In genomic region chr15:34855893-34856292, GRCh38 we compare ENCODE assay signal across 13 cellular contexts.
DNase-seq lines count a peak whose midpoint lies in the region; ATAC-seq and TF ChIP-seq lines count a peak whose summit lies in the region.
"Had no signal": no experiment of that assay in that cellular context is flagged by ENCODE, and none has a peak within 500 bp of the region (broad histone marks: within the 10 kb centered on the region; RNA-seq: fewer than 3 reads in every experiment).

No MANE protein-coding gene starts in this region.

- ATAC-seq in activated CD8-positive, alpha-beta T cell treated with anti-CD3 and anti-CD28 coated beads for 36 hours: no peak
- no peak for ATAC-seq in activated CD8-positive, alpha-beta T cell treated with anti-CD3 and anti-CD28 coated beads, Interleukin-2, amount 10 ng/mL, durations not matched to agents 7 days and 5 days
- ATAC-seq in stimulated activated naive B cell treated with anti-CD40 and anti-IgM and Interleukin-4, amounts not matched to agents 10 μg/mL and 1 μg/mL and 100 μg/mL, for 72 hours (replicated peaks): no peak
- no peak for ATAC-seq in activated CD8-positive, alpha-beta memory T cell treated with anti-CD3 and anti-CD28 coated beads, Interleukin-2, amount 10 ng/mL, durations not matched to agents 7 days and 5 days
- ATAC-seq: natural killer cell treated with Interleukin-12 subunit alpha and Interleukin-12 subunit beta and Interleukin-15 and Interleukin-18, amount 100 ng/mL, for 72 hours had no signal

- TF ChIP-seq CTCF in activated CD8-positive, alpha-beta T cell treated with anti-CD3 and anti-CD28 coated beads for 36 hours (IDR thresholded peaks at IDR 0.05): no peak
- no peak for TF ChIP-seq CTCF in adrenal gland (IDR thresholded peaks at IDR 0.05)
- no peak for TF ChIP-seq CTCF in GM10266 (IDR thresholded peaks at IDR 0.05; ENCODE audit: control insufficient read depth, insufficient read depth, low read depth, missing control alignments)
- no peak for TF ChIP-seq CTCF in thyroid gland (IDR thresholded peaks at IDR 0.05)

- H3K27ac Mint-ChIP-seq in activated CD8-positive, alpha-beta T cell treated with anti-CD3 and anti-CD28 coated beads for 36 hours: peak overlapping the region; percentile 20
- no peak overlapping the region for H3K27ac Mint-ChIP-seq in activated CD8-positive, alpha-beta T cell treated with anti-CD3 and anti-CD28 coated beads, Interleukin-2, amount 10 ng/mL, durations not matched to agents 7 days and 5 days
- peak overlapping the region; percentile 71 for H3K27ac Mint-ChIP-seq in stimulated activated naive B cell treated with anti-CD40 and anti-IgM and Interleukin-4, amounts not matched to agents 10 μg/mL and 1 μg/mL and 100 μg/mL, for 72 hours
- H3K27ac Mint-ChIP-seq in activated CD8-positive, alpha-beta memory T cell treated with anti-CD3 and anti-CD28 coated beads, Interleukin-2, amount 10 ng/mL, durations not matched to agents 7 days and 5 days: no peak overlapping the region
- H3K27ac Mint-ChIP-seq: activated CD4-positive, alpha-beta T cell treated with anti-CD3 and anti-CD28 coated beads, Interleukin-2, amount 10 ng/mL, durations not matched to agents 24 days and 14 days; activated naive CD4-positive, alpha-beta T cell treated with anti-CD3 and anti-CD28 coated beads, Interleukin-2, amount 50 U/mL, for 24 hours; natural killer cell treated with Interleukin-12 subunit alpha and Interleukin-12 subunit beta and Interleukin-15 and Interleukin-18, amount 100 ng/mL, for 72 hours had no signal

- H3K27ac ChIP-seq in adrenal gland (peak overlapping the region in 2 of 5 donors; percentile 60 to 70), thyroid gland (no peak overlapping the region)
- H3K27ac ChIP-seq: HL-60 had no signal

- H3K27me3 Mint-ChIP-seq in activated CD8-positive, alpha-beta T cell treated with anti-CD3 and anti-CD28 coated beads for 36 hours: no peaks in the 10 kb centered on the region
- no peaks in the 10 kb centered on the region for H3K27me3 Mint-ChIP-seq in activated CD8-positive, alpha-beta T cell treated with anti-CD3 and anti-CD28 coated beads, Interleukin-2, amount 10 ng/mL, durations not matched to agents 7 days and 5 days (ENCODE audit: low read depth)
- H3K27me3 Mint-ChIP-seq in stimulated activated naive B cell treated with anti-CD40 and anti-IgM and Interleukin-4, amounts not matched to agents 10 μg/mL and 1 μg/mL and 100 μg/mL, for 72 hours: no peaks in the 10 kb centered on the region
- no peaks in the 10 kb centered on the region for H3K27me3 Mint-ChIP-seq in activated CD8-positive, alpha-beta memory T cell treated with anti-CD3 and anti-CD28 coated beads, Interleukin-2, amount 10 ng/mL, durations not matched to agents 7 days and 5 days
- H3K27me3 Mint-ChIP-seq: activated CD4-positive, alpha-beta T cell treated with anti-CD3 and anti-CD28 coated beads, Interleukin-2, amount 10 ng/mL, durations not matched to agents 24 days and 14 days; activated naive CD4-positive, alpha-beta T cell treated with anti-CD3 and anti-CD28 coated beads, Interleukin-2, amount 50 U/mL, for 24 hours; natural killer cell treated with Interleukin-12 subunit alpha and Interleukin-12 subunit beta and Interleukin-15 and Interleukin-18, amount 100 ng/mL, for 72 hours had no signal

- H3K4me3 Mint-ChIP-seq in activated CD8-positive, alpha-beta T cell treated with anti-CD3 and anti-CD28 coated beads for 36 hours: no peak overlapping the region
- no peak overlapping the region for H3K4me3 Mint-ChIP-seq in activated CD8-positive, alpha-beta T cell treated with anti-CD3 and anti-CD28 coated beads, Interleukin-2, amount 10 ng/mL, durations not matched to agents 7 days and 5 days
- no peak overlapping the region for H3K4me3 Mint-ChIP-seq in stimulated activated naive B cell treated with anti-CD40 and anti-IgM and Interleukin-4, amounts not matched to agents 10 μg/mL and 1 μg/mL and 100 μg/mL, for 72 hours
- no peak overlapping the region for H3K4me3 Mint-ChIP-seq in activated CD8-positive, alpha-beta memory T cell treated with anti-CD3 and anti-CD28 coated beads, Interleukin-2, amount 10 ng/mL, durations not matched to agents 7 days and 5 days
- H3K4me3 Mint-ChIP-seq: activated CD4-positive, alpha-beta T cell treated with anti-CD3 and anti-CD28 coated beads, Interleukin-2, amount 10 ng/mL, durations not matched to agents 24 days and 14 days; activated naive CD4-positive, alpha-beta T cell treated with anti-CD3 and anti-CD28 coated beads, Interleukin-2, amount 50 U/mL, for 24 hours; natural killer cell treated with Interleukin-12 subunit alpha and Interleukin-12 subunit beta and Interleukin-15 and Interleukin-18, amount 100 ng/mL, for 72 hours had no signal

- CTCF ChIA-PET in activated CD8-positive, alpha-beta T cell treated with anti-CD3 and anti-CD28 coated beads for 36 hours (lab: Charles Lee): no interaction called here
- CTCF ChIA-PET in activated CD8-positive, alpha-beta T cell treated with anti-CD3 and anti-CD28 coated beads, Interleukin-2, amount 10 ng/mL, durations not matched to agents 7 days and 5 days (lab: Charles Lee): no interaction called here
- CTCF ChIA-PET in activated CD8-positive, alpha-beta memory T cell treated with anti-CD3 and anti-CD28 coated beads, Interleukin-2, amount 10 ng/mL, durations not matched to agents 7 days and 5 days (lab: Charles Lee): no interaction called here

- TF ChIP-seq POLR2A in adrenal gland (IDR thresholded peaks at IDR 0.05) (no peak), thyroid gland (IDR thresholded peaks at IDR 0.05) (no peak)

- H3K4me1 ChIP-seq in adrenal gland (replicated peaks in 1 of 2) (peaks cover 16 to 30% of the 10 kb centered on the region in 2 donors), thyroid gland (peaks cover 13 to 25% of the 10 kb centered on the region in 2 donors)

- H3K4me1 Mint-ChIP-seq in activated CD8-positive, alpha-beta T cell treated with anti-CD3 and anti-CD28 coated beads for 36 hours (ENCODE audit: low read depth): peaks cover 7% of the 10 kb centered on the region
- H3K4me1 Mint-ChIP-seq in activated CD8-positive, alpha-beta T cell treated with anti-CD3 and anti-CD28 coated beads, Interleukin-2, amount 10 ng/mL, durations not matched to agents 7 days and 5 days (ENCODE audit: low read depth): no peaks in the 10 kb centered on the region
- H3K4me1 Mint-ChIP-seq in stimulated activated naive B cell treated with anti-CD40 and anti-IgM and Interleukin-4, amounts not matched to agents 10 μg/mL and 1 μg/mL and 100 μg/mL, for 72 hours: peaks cover 18 to 36% of the 10 kb centered on the region in 2 donors
- no peaks in the 10 kb centered on the region for H3K4me1 Mint-ChIP-seq in activated CD8-positive, alpha-beta memory T cell treated with anti-CD3 and anti-CD28 coated beads, Interleukin-2, amount 10 ng/mL, durations not matched to agents 7 days and 5 days
- H3K4me1 Mint-ChIP-seq: activated CD4-positive, alpha-beta T cell treated with anti-CD3 and anti-CD28 coated beads, Interleukin-2, amount 10 ng/mL, durations not matched to agents 24 days and 14 days; activated naive CD4-positive, alpha-beta T cell treated with anti-CD3 and anti-CD28 coated beads, Interleukin-2, amount 50 U/mL, for 24 hours had no signal

- H3K9me3 Mint-ChIP-seq in activated CD8-positive, alpha-beta T cell treated with anti-CD3 and anti-CD28 coated beads for 36 hours: no peaks in the 10 kb centered on the region
- no peaks in the 10 kb centered on the region for H3K9me3 Mint-ChIP-seq in activated CD8-positive, alpha-beta T cell treated with anti-CD3 and anti-CD28 coated beads, Interleukin-2, amount 10 ng/mL, durations not matched to agents 7 days and 5 days (ENCODE audit: insufficient read depth)
- peaks cover 1 to 4% of the 10 kb centered on the region in 2 donors for H3K9me3 Mint-ChIP-seq in stimulated activated naive B cell treated with anti-CD40 and anti-IgM and Interleukin-4, amounts not matched to agents 10 μg/mL and 1 μg/mL and 100 μg/mL, for 72 hours
- H3K9me3 Mint-ChIP-seq in activated CD8-positive, alpha-beta memory T cell treated with anti-CD3 and anti-CD28 coated beads, Interleukin-2, amount 10 ng/mL, durations not matched to agents 7 days and 5 days (ENCODE audit: low read depth): no peaks in the 10 kb centered on the region
- H3K9me3 Mint-ChIP-seq: activated CD4-positive, alpha-beta T cell treated with anti-CD3 and anti-CD28 coated beads, Interleukin-2, amount 10 ng/mL, durations not matched to agents 24 days and 14 days; activated naive CD4-positive, alpha-beta T cell treated with anti-CD3 and anti-CD28 coated beads, Interleukin-2, amount 50 U/mL, for 24 hours; natural killer cell treated with Interleukin-12 subunit alpha and Interleukin-12 subunit beta and Interleukin-15 and Interleukin-18, amount 100 ng/mL, for 72 hours had no signal

- POLR2A ChIA-PET in activated CD8-positive, alpha-beta T cell treated with anti-CD3 and anti-CD28 coated beads for 36 hours (lab: Charles Lee): no interaction called here
- POLR2A ChIA-PET in activated CD8-positive, alpha-beta T cell treated with anti-CD3 and anti-CD28 coated beads, Interleukin-2, amount 10 ng/mL, durations not matched to agents 7 days and 5 days (lab: Charles Lee): no interaction called here

- peaks cover 27% of the 10 kb centered on the region for H3K36me3 Mint-ChIP-seq in activated CD8-positive, alpha-beta T cell treated with anti-CD3 and anti-CD28 coated beads for 36 hours (ENCODE audit: low read depth)
- peaks cover 49% of the 10 kb centered on the region for H3K36me3 Mint-ChIP-seq in activated CD8-positive, alpha-beta T cell treated with anti-CD3 and anti-CD28 coated beads, Interleukin-2, amount 10 ng/mL, durations not matched to agents 7 days and 5 days (ENCODE audit: low read depth)
- peaks cover 48 to 61% of the 10 kb centered on the region in 2 donors for H3K36me3 Mint-ChIP-seq in stimulated activated naive B cell treated with anti-CD40 and anti-IgM and Interleukin-4, amounts not matched to agents 10 μg/mL and 1 μg/mL and 100 μg/mL, for 72 hours
- H3K36me3 Mint-ChIP-seq in activated CD8-positive, alpha-beta memory T cell treated with anti-CD3 and anti-CD28 coated beads, Interleukin-2, amount 10 ng/mL, durations not matched to agents 7 days and 5 days: peaks cover 46% of the 10 kb centered on the region

- intact Hi-C loops in activated CD8-positive, alpha-beta T cell treated with anti-CD3 and anti-CD28 coated beads for 36 hours (cut with micrococcal nuclease): no loop called here
- intact Hi-C loops in adrenal gland (cut with DNase I): no loop called here
- intact Hi-C loops in thyroid gland (cut with DNase I): no loop called here

- H3K36me3 ChIP-seq in adrenal gland (replicated peaks in 1 of 2) (peaks cover 0 to 25% of the 10 kb centered on the region in 2 donors), thyroid gland (peaks cover 12 to 13% of the 10 kb centered on the region in 2 donors)

- H3K9me3 ChIP-seq in adrenal gland (replicated peaks in 1 of 3) (no peaks in the 10 kb centered on the region), thyroid gland (no peaks in the 10 kb centered on the region)

- H3K27me3 ChIP-seq in adrenal gland (no peaks in the 10 kb centered on the region), thyroid gland (no peaks in the 10 kb centered on the region)

- no peak for DNase-seq in activated CD8-positive, alpha-beta T cell treated with anti-CD3 and anti-CD28 coated beads for 36 hours
- no peak for DNase-seq in activated CD8-positive, alpha-beta T cell treated with anti-CD3 and anti-CD28 coated beads, Interleukin-2, amount 10 ng/mL, durations not matched to agents 7 days and 5 days
- DNase-seq in adrenal gland (peak in 6 of 7 donors; percentile 37 to 67 (median 50)), glomerular visceral epithelial cell (ENCODE audit: extremely low spot score) (peak; percentile 4), GM10266 (ENCODE audit: extremely low spot score) (no peak), thyroid gland (no peak)
- DNase-seq in stimulated activated naive B cell treated with anti-CD40 and anti-IgM and Interleukin-4, amounts not matched to agents 10 μg/mL and 1 μg/mL and 100 μg/mL, for 72 hours: no peak
- no peak for DNase-seq in activated CD8-positive, alpha-beta memory T cell treated with anti-CD3 and anti-CD28 coated beads, Interleukin-2, amount 10 ng/mL, durations not matched to agents 7 days and 5 days
- DNase-seq: activated CD4-positive, alpha-beta T cell treated with anti-CD3 and anti-CD28 coated beads, Interleukin-2, amount 10 ng/mL, durations not matched to agents 24 days and 14 days; NCI-H1092 had no signal

- H3K4me3 ChIP-seq in adrenal gland (no peak overlapping the region), thyroid gland (replicated peaks in 1 of 3) (no peak overlapping the region)

Comparison
In these comparisons a context has a peak if more than half of its experiments do, and no peak if none do; other contexts are left out.
1. H3K27ac Mint-ChIP-seq: peak in activated CD8-positive, alpha-beta T cell treated with anti-CD3 and anti-CD28 coated beads for 36 hours (single experiment) and stimulated activated naive B cell treated with anti-CD40 and anti-IgM and Interleukin-4, amounts not matched to agents 10 μg/mL and 1 μg/mL and 100 μg/mL, for 72 hours (single experiment); none in activated CD8-positive, alpha-beta T cell treated with anti-CD3 and anti-CD28 coated beads, Interleukin-2, amount 10 ng/mL, durations not matched to agents 7 days and 5 days (single experiment) and activated CD8-positive, alpha-beta memory T cell treated with anti-CD3 and anti-CD28 coated beads, Interleukin-2, amount 10 ng/mL, durations not matched to agents 7 days and 5 days (single experiment).
2. DNase-seq: peak in adrenal gland (6 of 7) and glomerular visceral epithelial cell (single experiment); none in activated CD8-positive, alpha-beta T cell treated with anti-CD3 and anti-CD28 coated beads for 36 hours (single experiment), activated CD8-positive, alpha-beta T cell treated with anti-CD3 and anti-CD28 coated beads, Interleukin-2, amount 10 ng/mL, durations not matched to agents 7 days and 5 days (single experiment), stimulated activated naive B cell treated with anti-CD40 and anti-IgM and Interleukin-4, amounts not matched to agents 10 μg/mL and 1 μg/mL and 100 μg/mL, for 72 hours (single experiment), GM10266 (single experiment), thyroid gland (0 of 2) and activated CD8-positive, alpha-beta memory T cell treated with anti-CD3 and anti-CD28 coated beads, Interleukin-2, amount 10 ng/mL, durations not matched to agents 7 days and 5 days (single experiment).